In the genomic region with DNA sequence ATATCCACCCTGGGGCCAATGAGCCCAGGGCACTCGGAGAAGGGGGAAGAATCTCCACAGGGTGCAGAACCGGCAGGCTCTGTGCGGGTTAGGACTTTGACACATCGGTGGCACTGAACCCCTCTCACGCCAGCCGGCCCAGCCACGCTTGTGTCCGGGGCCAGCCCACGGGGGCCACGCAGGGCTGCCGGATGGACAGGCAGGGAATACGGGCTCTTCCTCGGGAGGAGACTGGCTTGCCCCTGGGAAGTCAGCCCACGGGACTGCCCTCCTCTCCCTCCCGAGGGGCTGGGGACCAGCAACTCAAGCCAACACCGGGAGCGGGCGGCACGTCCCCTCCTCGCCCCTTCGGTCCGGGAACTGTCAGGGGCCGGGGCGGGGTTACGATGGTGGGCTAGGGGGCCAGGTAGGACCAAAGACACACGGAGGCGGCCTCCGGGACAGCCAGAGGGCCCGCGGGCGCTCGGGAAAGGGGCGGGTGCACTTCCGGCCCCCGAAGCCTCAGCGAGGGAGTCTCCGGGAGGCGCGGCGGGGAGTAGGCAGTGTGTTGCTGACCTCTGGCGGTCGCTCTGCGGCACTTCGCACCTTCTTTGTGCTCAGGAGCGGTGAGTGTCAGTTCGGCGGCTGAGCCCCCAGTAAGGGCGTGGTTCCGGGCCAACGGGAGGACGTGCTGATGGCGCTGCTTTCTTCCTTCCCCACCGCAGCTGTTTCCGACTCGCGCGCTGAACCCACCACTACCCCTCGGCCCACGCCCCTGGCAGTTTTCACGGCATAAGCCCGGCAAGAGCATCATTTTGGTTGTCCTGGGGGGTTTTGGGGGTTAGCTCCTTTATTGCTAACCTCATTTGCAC, we compare ENCODE assay signal across 1 cellular context.
TF ChIP-seq lines count a peak whose summit lies in the region.

No MANE protein-coding gene starts in this region.

TF ChIP-seq in K562, 482 proteins besides CTCF, POLR2A, EP300 and RAD21 (continued from another document and continues in another):
- TF ChIP-seq, protein P1, sequence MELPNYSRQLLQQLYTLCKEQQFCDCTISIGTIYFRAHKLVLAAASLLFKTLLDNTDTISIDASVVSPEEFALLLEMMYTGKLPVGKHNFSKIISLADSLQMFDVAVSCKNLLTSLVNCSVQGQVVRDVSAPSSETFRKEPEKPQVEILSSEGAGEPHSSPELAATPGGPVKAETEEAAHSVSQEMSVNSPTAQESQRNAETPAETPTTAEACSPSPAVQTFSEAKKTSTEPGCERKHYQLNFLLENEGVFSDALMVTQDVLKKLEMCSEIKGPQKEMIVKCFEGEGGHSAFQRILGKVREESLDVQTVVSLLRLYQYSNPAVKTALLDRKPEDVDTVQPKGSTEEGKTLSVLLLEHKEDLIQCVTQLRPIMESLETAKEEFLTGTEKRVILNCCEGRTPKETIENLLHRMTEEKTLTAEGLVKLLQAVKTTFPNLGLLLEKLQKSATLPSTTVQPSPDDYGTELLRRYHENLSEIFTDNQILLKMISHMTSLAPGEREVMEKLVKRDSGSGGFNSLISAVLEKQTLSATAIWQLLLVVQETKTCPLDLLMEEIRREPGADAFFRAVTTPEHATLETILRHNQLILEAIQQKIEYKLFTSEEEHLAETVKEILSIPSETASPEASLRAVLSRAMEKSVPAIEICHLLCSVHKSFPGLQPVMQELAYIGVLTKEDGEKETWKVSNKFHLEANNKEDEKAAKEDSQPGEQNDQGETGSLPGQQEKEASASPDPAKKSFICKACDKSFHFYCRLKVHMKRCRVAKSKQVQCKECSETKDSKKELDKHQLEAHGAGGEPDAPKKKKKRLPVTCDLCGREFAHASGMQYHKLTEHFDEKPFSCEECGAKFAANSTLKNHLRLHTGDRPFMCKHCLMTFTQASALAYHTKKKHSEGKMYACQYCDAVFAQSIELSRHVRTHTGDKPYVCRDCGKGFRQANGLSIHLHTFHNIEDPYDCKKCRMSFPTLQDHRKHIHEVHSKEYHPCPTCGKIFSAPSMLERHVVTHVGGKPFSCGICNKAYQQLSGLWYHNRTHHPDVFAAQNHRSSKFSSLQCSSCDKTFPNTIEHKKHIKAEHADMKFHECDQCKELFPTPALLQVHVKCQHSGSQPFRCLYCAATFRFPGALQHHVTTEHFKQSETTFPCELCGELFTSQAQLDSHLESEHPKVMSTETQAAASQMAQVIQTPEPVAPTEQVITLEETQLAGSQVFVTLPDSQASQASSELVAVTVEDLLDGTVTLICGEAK (IDR thresholded peaks at IDR 0.05), result peak; percentile 73
- TF ChIP-seq, protein P1 (CRISPR knock-in tag; IDR thresholded peaks at IDR 0.05), result no peak
- TF ChIP-seq ZBED1 (IDR thresholded peaks at IDR 0.05), result 0 out of 2 replicates have a peak, but pooled peaks have one; percentile 63
- TF ChIP-seq KLF16 (IDR thresholded peaks at IDR 0.05), result 0 out of 2 replicates have a peak, but pooled peaks have one; percentile 7
- peak; percentile 24; the same call in 1 of the 2 replicates for TF ChIP-seq ARID1B (IDR thresholded peaks at IDR 0.05)
- no peak for TF ChIP-seq HNRNPH1 (optimal IDR thresholded peaks at IDR 0.05; ENCODE audit: low read depth, low read length)
- TF ChIP-seq HMG20B (CRISPR knock-in tag; IDR thresholded peaks at IDR 0.05), result no peak
- TF ChIP-seq ZSCAN29 (IDR thresholded peaks at IDR 0.05), result no peak
- TF ChIP-seq MCM5 (IDR thresholded peaks at IDR 0.05; ENCODE audit: low read depth), result no peak
- TF ChIP-seq TCF3 (CRISPR knock-in tag; IDR thresholded peaks at IDR 0.05), result peak; percentile 53
- TF ChIP-seq ZEB2 (IDR thresholded peaks at IDR 0.05), result 0 out of 2 replicates have a peak, but pooled peaks have one; percentile 31
- peak; percentile 92 for TF ChIP-seq GABPA (tag; conservative IDR thresholded peaks at IDR 0.05; ENCODE audit: low read depth)
- TF ChIP-seq ILK (tag; IDR thresholded peaks at IDR 0.05; ENCODE audit: borderline replicate concordance, low read depth), result no peak
- no peak for TF ChIP-seq TFE3 (CRISPR knock-in tag; IDR thresholded peaks at IDR 0.05)
- TF ChIP-seq EGR1 (conservative IDR thresholded peaks at IDR 0.05), result no peak
- TF ChIP-seq, protein P2, sequence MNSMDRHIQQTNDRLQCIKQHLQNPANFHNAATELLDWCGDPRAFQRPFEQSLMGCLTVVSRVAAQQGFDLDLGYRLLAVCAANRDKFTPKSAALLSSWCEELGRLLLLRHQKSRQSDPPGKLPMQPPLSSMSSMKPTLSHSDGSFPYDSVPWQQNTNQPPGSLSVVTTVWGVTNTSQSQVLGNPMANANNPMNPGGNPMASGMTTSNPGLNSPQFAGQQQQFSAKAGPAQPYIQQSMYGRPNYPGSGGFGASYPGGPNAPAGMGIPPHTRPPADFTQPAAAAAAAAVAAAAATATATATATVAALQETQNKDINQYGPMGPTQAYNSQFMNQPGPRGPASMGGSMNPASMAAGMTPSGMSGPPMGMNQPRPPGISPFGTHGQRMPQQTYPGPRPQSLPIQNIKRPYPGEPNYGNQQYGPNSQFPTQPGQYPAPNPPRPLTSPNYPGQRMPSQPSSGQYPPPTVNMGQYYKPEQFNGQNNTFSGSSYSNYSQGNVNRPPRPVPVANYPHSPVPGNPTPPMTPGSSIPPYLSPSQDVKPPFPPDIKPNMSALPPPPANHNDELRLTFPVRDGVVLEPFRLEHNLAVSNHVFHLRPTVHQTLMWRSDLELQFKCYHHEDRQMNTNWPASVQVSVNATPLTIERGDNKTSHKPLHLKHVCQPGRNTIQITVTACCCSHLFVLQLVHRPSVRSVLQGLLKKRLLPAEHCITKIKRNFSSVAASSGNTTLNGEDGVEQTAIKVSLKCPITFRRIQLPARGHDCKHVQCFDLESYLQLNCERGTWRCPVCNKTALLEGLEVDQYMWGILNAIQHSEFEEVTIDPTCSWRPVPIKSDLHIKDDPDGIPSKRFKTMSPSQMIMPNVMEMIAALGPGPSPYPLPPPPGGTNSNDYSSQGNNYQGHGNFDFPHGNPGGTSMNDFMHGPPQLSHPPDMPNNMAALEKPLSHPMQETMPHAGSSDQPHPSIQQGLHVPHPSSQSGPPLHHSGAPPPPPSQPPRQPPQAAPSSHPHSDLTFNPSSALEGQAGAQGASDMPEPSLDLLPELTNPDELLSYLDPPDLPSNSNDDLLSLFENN (IDR thresholded peaks at IDR 0.05; ENCODE audit: low read depth in 2 of 2, low read length in 2 of 2), result 0 out of 4 replicates have a peak, but pooled peaks of 1 of the 2 experiments have one; percentile 23
- TF ChIP-seq, protein P3, sequence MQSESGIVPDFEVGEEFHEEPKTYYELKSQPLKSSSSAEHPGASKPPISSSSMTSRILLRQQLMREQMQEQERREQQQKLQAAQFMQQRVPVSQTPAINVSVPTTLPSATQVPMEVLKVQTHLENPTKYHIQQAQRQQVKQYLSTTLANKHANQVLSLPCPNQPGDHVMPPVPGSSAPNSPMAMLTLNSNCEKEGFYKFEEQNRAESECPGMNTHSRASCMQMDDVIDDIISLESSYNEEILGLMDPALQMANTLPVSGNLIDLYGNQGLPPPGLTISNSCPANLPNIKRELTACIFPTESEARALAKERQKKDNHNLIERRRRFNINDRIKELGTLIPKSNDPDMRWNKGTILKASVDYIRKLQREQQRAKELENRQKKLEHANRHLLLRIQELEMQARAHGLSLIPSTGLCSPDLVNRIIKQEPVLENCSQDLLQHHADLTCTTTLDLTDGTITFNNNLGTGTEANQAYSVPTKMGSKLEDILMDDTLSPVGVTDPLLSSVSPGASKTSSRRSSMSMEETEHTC (IDR thresholded peaks at IDR 0.05), result 0 out of 2 replicates have a peak, but pooled peaks have one; percentile 17
- TF ChIP-seq MYBL2 (IDR thresholded peaks at IDR 0.05; ENCODE audit: low read depth), result no peak
- TF ChIP-seq MYBL2 (CRISPR knock-in tag; IDR thresholded peaks at IDR 0.05; ENCODE audit: borderline replicate concordance), result no peak
- no peak for TF ChIP-seq DNMT1 (IDR thresholded peaks at IDR 0.05)
- TF ChIP-seq MTA3 (IDR thresholded peaks at IDR 0.05; ENCODE audit: borderline replicate concordance), result peak; percentile 58; the same call in 1 of the 2 replicates
- TF ChIP-seq DMBX1 (CRISPR knock-in tag; IDR thresholded peaks at IDR 0.05; ENCODE audit: borderline replicate concordance), result 0 out of 2 replicates have a peak, but pooled peaks have one; percentile 27
- no peak for TF ChIP-seq ZNF785 (CRISPR knock-in tag; IDR thresholded peaks at IDR 0.05)
- TF ChIP-seq FIP1L1 (IDR thresholded peaks at IDR 0.05; ENCODE audit: low read depth, low read length, poor library complexity, severe bottlenecking), result peak; percentile 71
- TF ChIP-seq HCFC1 (IDR thresholded peaks at IDR 0.05; ENCODE audit: low read depth, low read length), result no peak
- TF ChIP-seq ARHGAP35 (IDR thresholded peaks at IDR 0.05; ENCODE audit: partially characterized antibody), result no peak
- TF ChIP-seq HIVEP1 (CRISPR knock-in tag; IDR thresholded peaks at IDR 0.05), result no peak
- TF ChIP-seq NFXL1 (CRISPR knock-in tag; IDR thresholded peaks at IDR 0.05), result no peak
- TF ChIP-seq, protein P4, sequence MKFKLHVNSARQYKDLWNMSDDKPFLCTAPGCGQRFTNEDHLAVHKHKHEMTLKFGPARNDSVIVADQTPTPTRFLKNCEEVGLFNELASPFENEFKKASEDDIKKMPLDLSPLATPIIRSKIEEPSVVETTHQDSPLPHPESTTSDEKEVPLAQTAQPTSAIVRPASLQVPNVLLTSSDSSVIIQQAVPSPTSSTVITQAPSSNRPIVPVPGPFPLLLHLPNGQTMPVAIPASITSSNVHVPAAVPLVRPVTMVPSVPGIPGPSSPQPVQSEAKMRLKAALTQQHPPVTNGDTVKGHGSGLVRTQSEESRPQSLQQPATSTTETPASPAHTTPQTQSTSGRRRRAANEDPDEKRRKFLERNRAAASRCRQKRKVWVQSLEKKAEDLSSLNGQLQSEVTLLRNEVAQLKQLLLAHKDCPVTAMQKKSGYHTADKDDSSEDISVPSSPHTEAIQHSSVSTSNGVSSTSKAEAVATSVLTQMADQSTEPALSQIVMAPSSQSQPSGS (CRISPR knock-in tag; IDR thresholded peaks at IDR 0.05), result no peak
- peak; percentile 90 for TF ChIP-seq GABPB1 (CRISPR knock-in tag; IDR thresholded peaks at IDR 0.05)
- TF ChIP-seq ZNF41 (CRISPR knock-in tag; conservative IDR thresholded peaks at IDR 0.05), result no peak
- TF ChIP-seq ATF1 (CRISPR knock-in tag; IDR thresholded peaks at IDR 0.05), result no peak
- TF ChIP-seq ATF1 (tag; IDR thresholded peaks at IDR 0.05), result peak; percentile 55; the same call in 1 of the 2 replicates
- TF ChIP-seq VEZF1 (CRISPR knock-in tag; IDR thresholded peaks at IDR 0.05), result peak; percentile 99
- TF ChIP-seq, protein P5, sequence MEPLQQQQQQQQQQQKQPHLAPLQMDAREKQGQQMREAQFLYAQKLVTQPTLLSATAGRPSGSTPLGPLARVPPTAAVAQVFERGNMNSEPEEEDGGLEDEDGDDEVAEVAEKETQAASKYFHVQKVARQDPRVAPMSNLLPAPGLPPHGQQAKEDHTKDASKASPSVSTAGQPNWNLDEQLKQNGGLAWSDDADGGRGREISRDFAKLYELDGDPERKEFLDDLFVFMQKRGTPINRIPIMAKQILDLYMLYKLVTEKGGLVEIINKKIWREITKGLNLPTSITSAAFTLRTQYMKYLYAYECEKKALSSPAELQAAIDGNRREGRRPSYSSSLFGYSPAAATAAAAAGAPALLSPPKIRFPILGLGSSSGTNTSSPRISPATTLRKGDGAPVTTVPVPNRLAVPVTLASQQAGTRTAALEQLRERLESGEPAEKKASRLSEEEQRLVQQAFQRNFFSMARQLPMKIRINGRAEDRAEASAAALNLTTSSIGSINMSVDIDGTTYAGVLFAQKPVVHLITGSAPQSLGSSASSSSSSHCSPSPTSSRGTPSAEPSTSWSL (CRISPR knock-in tag; IDR thresholded peaks at IDR 0.05; ENCODE audit: borderline replicate concordance), result no peak
- no peak for TF ChIP-seq MAFG (tag; conservative IDR thresholded peaks at IDR 0.05)
- TF ChIP-seq HLTF (IDR thresholded peaks at IDR 0.05), result no peak
- no peak for TF ChIP-seq RAD51 (IDR thresholded peaks at IDR 0.05; ENCODE audit: borderline replicate concordance, low read depth)
- no peak for TF ChIP-seq XRCC4 (IDR thresholded peaks at IDR 0.05; ENCODE audit: extremely low read depth, insufficient read depth, insufficient read length)
